Comparison of ENCODE assay signal across 11 cellular contexts in the genomic region with DNA sequence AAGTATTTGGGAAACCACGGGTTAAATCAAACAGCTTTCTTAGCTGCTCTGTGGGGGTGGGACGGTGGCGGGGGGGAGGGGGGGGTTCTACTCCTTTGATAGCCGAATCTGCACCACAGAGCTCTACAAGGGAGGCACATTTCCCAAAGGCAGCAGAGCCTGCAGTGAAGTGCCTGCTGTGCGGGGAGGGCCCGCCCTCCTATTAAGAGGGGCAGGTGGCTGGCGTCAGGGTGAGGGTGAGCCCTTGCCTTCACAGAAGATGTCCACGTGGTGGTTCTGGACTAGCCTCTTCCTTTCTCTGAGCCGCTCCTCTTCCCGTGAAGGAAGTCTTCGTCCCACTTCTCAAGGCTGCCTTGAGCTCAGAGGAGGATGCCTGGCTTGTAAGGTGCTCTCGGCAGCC.
DNase-seq lines count a peak whose midpoint lies in the region; ATAC-seq and TF ChIP-seq lines count a peak whose summit lies in the region.
"Had no signal": no experiment of that assay in that cellular context is flagged by ENCODE, and none has a peak within 500 bp of the region (broad histone marks: within the 10 kb centered on the region; RNA-seq: fewer than 3 reads in every experiment).

No MANE protein-coding gene starts in this region.

- POLR2A ChIA-PET in Caco-2 (lab: Charles Lee), result no interaction called here

- H3K27me3 ChIP-seq in ACC112 (ENCODE audit: insufficient read depth, low read length), result no peaks in the 10 kb centered on the region
- H3K27me3 ChIP-seq in heart right ventricle, result peaks cover 0 to 8% (median 0%) of the 10 kb centered on the region in 7 donors
- H3K27me3 ChIP-seq in osteoblast (ENCODE audit: insufficient read depth, low read length), result no peaks in the 10 kb centered on the region
- H3K27me3 ChIP-seq in Caco-2 (replicated peaks; ENCODE audit: control insufficient read depth, insufficient read depth, low read length), result no peaks in the 10 kb centered on the region
- H3K27me3 ChIP-seq in MG63, result no peaks in the 10 kb centered on the region

- CTCF ChIA-PET in Caco-2 (lab: Charles Lee), result no interaction called here

- H3K4me3 ChIP-seq in ACC112 (ENCODE audit: low read depth, low read length), result peak overlapping the region; percentile 61
- H3K4me3 ChIP-seq in heart right ventricle, result no peak overlapping the region
- H3K4me3 ChIP-seq in osteoblast (ENCODE audit: insufficient read depth, low read length), result no peak overlapping the region
- H3K4me3 ChIP-seq in Caco-2 (ENCODE audit: low read depth, low read length), result no peak overlapping the region
- H3K4me3 ChIP-seq in MG63, result no peak overlapping the region

- peak overlapping the region; percentile 86 for H2AFZ ChIP-seq in ACC112 (ENCODE audit: low read length, unreplicated experiment)
- peak overlapping the region; percentile 72 for H2AFZ ChIP-seq in osteoblast (ENCODE audit: low read length)
- H2AFZ ChIP-seq: parathyroid adenoma had no signal

- 36 to 45% methylated on average over 12 of the region's 12 CpGs for WGBS in heart right ventricle, 2 donors

- peaks cover 30% of the 10 kb centered on the region for H3K9me3 Mint-ChIP-seq in Caco-2 (ENCODE audit: unreplicated experiment)

- ATAC-seq in heart right ventricle, result peak in 7 of 8 donors; percentile 41 to 75 (median 59)

- DNase-seq in NCI-H510A treated with DMSO at 0.1 percent for 48 hours (lab: John Stamatoyannopoulos, UW) (peak; percentile 23), heart right ventricle (no peak), osteoblast (ENCODE audit: insufficient read length, low spot score, missing footprints) (no peak), dermis blood vessel endothelial cell (no peak), Caco-2 (no peak), AML-193 (lab: John Stamatoyannopoulos, UW) (no peak), MG63 (no peak)
- DNase-seq: islet precursor cell, KG1 had no signal

- H3K4me1 Mint-ChIP-seq in Caco-2 (ENCODE audit: low read depth, unreplicated experiment), result no peaks in the 10 kb centered on the region

- peaks cover 0 to 44% (median 27%) of the 10 kb centered on the region in 11 donors for H3K9me3 ChIP-seq in heart right ventricle
- H3K9me3 ChIP-seq in osteoblast (ENCODE audit: low read depth, low read length), result peaks cover 7% of the 10 kb centered on the region
- peaks cover 6% of the 10 kb centered on the region; the same call in 1 of the 2 replicates for H3K9me3 ChIP-seq in Caco-2
- H3K9me3 ChIP-seq in MG63, result peaks cover 12% of the 10 kb centered on the region; the same call in 1 of the 2 replicates

- BruUV-seq in Caco-2 (replicated peaks; lab: Mats Ljungman, UMichigan), result no TSS peak

- intact Hi-C loops in heart right ventricle (cut with DNase I) (no loop called here), Caco-2 (cut with micrococcal nuclease; ENCODE audit: unreplicated experiment) (no loop called here)

- no peak overlapping the region for H3K4me3 Mint-ChIP-seq in Caco-2 (ENCODE audit: unreplicated experiment)

- no peak for TF ChIP-seq CTCF in heart right ventricle (IDR thresholded peaks at IDR 0.05)
- no peak for TF ChIP-seq CTCF in osteoblast (IDR thresholded peaks at IDR 0.05; ENCODE audit: extremely low read depth, low read depth, low read length)
- TF ChIP-seq CTCF in Caco-2 (IDR thresholded peaks at IDR 0.05; ENCODE audit: insufficient read depth in 1 of 2, low read depth in 1 of 2, low read length in 1 of 2, severe bottlenecking in 1 of 2, unreplicated experiment in 1 of 2), result no peak

- H3K4me2 ChIP-seq in osteoblast (ENCODE audit: insufficient read depth, low read length), result peak overlapping the region; percentile 82

- no peaks in the 10 kb centered on the region for H4K20me1 ChIP-seq in osteoblast (ENCODE audit: insufficient read depth, low read length)

- H3K27ac ChIP-seq in ACC112 (ENCODE audit: low read depth, low read length) (peak overlapping the region; percentile 64), heart right ventricle (peak overlapping the region in 8 of 10 donors; percentile 56 to 81 (median 69)), osteoblast (ENCODE audit: low read depth, low read length) (peak overlapping the region; percentile 86)
- H3K27ac ChIP-seq: parathyroid adenoma had no signal

- H3K36me3 Mint-ChIP-seq in Caco-2 (ENCODE audit: insufficient read depth, unreplicated experiment), result no peaks in the 10 kb centered on the region

- H3K79me2 ChIP-seq in ACC112 (ENCODE audit: control insufficient read depth, insufficient read depth, low read length, unreplicated experiment), result no peaks in the 10 kb centered on the region
- no peaks in the 10 kb centered on the region for H3K79me2 ChIP-seq in osteoblast (ENCODE audit: insufficient read depth, low read length)
- H3K79me2 ChIP-seq: parathyroid adenoma had no signal

- peaks cover 14% of the 10 kb centered on the region for H3K4me1 ChIP-seq in ACC112 (ENCODE audit: control insufficient read depth, insufficient read depth, low read length, unreplicated experiment)
- H3K4me1 ChIP-seq in heart right ventricle, result peaks cover 0 to 14% (median 0%) of the 10 kb centered on the region in 9 donors
- peaks cover 8% of the 10 kb centered on the region for H3K4me1 ChIP-seq in osteoblast (ENCODE audit: insufficient read depth, low read length)
- no peaks in the 10 kb centered on the region for H3K4me1 ChIP-seq in Caco-2
- H3K4me1 ChIP-seq: parathyroid adenoma had no signal

- no peak overlapping the region for H3K27ac Mint-ChIP-seq in Caco-2 (ENCODE audit: unreplicated experiment)

- H3K36me3 ChIP-seq in ACC112 (ENCODE audit: insufficient read depth, low read length) (no peaks in the 10 kb centered on the region), heart right ventricle (no peaks in the 10 kb centered on the region), osteoblast (ENCODE audit: insufficient read depth, low read length) (no peaks in the 10 kb centered on the region), Caco-2 (ENCODE audit: control insufficient read depth, insufficient read depth, low read length) (no peaks in the 10 kb centered on the region), MG63 (no peaks in the 10 kb centered on the region)

- H3K27me3 Mint-ChIP-seq in Caco-2 (ENCODE audit: insufficient read depth, unreplicated experiment), result no peaks in the 10 kb centered on the region
